In the genomic region with DNA sequence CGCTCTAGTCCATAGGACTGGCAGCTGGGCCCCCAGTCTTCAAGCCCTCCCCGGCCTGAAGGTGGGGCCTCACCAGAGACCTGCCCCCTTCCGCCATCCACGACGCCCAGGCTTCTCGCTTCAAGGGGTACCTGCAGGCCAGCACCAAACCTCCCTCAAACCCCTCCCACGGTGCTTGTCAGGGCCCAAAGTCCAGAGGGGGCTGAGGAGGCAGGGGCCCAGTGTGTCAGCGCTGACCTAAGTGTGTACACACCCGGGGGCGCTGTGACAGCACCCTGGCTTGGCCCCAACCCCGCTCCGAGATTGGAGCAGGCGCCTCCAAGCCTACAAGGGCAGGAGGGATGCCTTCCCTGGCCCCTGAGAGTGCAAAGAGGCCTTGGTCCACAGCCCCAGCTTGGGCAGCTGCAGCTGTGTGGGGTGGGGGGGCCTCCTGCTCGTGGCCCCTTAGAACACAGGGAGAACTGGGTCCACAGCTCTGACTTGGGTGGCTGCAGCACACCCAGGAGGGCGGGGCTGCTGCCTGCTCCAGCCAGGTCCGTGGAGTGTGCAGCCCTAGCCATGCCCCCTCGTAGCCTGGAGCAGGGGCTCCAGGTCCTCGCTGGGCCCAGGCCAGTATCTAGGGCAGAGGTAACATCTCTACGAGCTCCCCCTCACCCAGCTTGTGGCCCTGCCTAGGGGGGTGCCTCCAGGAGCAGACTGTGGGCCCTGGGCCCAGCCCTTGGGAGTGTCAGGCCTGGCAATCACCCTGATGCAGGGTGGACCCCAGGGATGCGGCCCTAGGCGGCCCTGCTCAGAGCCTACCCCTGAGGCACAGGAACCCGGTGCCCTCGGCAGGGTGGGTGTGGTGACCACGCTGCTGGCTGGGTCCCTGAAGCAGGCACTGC, we compare ENCODE assay signal across 1 cellular context.
TF ChIP-seq lines count a peak whose summit lies in the region.

No MANE protein-coding gene starts in this region.

TF ChIP-seq in HepG2, 621 proteins besides CTCF, POLR2A, EP300 and RAD21 (continued from another document and continues in another):
- TF ChIP-seq KIAA2018 (CRISPR knock-in tag; IDR thresholded peaks at IDR 0.05; ENCODE audit: borderline replicate concordance): peak; percentile 73; the same call in 1 of the 2 replicates
- no peak for TF ChIP-seq IRX3 (CRISPR knock-in tag; IDR thresholded peaks at IDR 0.05; ENCODE audit: borderline replicate concordance, low read depth)
- TF ChIP-seq MEIS1 (CRISPR knock-in tag; IDR thresholded peaks at IDR 0.05; ENCODE audit: borderline replicate concordance): no peak; the same call in 1 of the 2 replicates
- TF ChIP-seq, protein P1, sequence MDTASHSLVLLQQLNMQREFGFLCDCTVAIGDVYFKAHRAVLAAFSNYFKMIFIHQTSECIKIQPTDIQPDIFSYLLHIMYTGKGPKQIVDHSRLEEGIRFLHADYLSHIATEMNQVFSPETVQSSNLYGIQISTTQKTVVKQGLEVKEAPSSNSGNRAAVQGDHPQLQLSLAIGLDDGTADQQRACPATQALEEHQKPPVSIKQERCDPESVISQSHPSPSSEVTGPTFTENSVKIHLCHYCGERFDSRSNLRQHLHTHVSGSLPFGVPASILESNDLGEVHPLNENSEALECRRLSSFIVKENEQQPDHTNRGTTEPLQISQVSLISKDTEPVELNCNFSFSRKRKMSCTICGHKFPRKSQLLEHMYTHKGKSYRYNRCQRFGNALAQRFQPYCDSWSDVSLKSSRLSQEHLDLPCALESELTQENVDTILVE (CRISPR knock-in tag; IDR thresholded peaks at IDR 0.05): peak; percentile 44; the same call in 1 of the 2 replicates
- no peak for TF ChIP-seq RCOR2 (CRISPR knock-in tag; IDR thresholded peaks at IDR 0.05)
- no peak for TF ChIP-seq MTF2 (CRISPR knock-in tag; IDR thresholded peaks at IDR 0.05; ENCODE audit: borderline replicate concordance)
- TF ChIP-seq GPN1 (CRISPR knock-in tag; IDR thresholded peaks at IDR 0.05; ENCODE audit: borderline replicate concordance): no peak
- no peak for TF ChIP-seq ZNF570 (CRISPR knock-in tag; IDR thresholded peaks at IDR 0.05; ENCODE audit: borderline replicate concordance)
- no peak for TF ChIP-seq E2F1 (CRISPR knock-in tag; IDR thresholded peaks at IDR 0.05)
- peak; percentile 74 for TF ChIP-seq AGO2 (optimal IDR thresholded peaks at IDR 0.05; ENCODE audit: low read depth, low read length)
- TF ChIP-seq TP53 (CRISPR knock-in tag; conservative IDR thresholded peaks at IDR 0.05): no peak
- no peak for TF ChIP-seq DNMT1 (CRISPR knock-in tag; IDR thresholded peaks at IDR 0.05)
- TF ChIP-seq, protein P2, sequence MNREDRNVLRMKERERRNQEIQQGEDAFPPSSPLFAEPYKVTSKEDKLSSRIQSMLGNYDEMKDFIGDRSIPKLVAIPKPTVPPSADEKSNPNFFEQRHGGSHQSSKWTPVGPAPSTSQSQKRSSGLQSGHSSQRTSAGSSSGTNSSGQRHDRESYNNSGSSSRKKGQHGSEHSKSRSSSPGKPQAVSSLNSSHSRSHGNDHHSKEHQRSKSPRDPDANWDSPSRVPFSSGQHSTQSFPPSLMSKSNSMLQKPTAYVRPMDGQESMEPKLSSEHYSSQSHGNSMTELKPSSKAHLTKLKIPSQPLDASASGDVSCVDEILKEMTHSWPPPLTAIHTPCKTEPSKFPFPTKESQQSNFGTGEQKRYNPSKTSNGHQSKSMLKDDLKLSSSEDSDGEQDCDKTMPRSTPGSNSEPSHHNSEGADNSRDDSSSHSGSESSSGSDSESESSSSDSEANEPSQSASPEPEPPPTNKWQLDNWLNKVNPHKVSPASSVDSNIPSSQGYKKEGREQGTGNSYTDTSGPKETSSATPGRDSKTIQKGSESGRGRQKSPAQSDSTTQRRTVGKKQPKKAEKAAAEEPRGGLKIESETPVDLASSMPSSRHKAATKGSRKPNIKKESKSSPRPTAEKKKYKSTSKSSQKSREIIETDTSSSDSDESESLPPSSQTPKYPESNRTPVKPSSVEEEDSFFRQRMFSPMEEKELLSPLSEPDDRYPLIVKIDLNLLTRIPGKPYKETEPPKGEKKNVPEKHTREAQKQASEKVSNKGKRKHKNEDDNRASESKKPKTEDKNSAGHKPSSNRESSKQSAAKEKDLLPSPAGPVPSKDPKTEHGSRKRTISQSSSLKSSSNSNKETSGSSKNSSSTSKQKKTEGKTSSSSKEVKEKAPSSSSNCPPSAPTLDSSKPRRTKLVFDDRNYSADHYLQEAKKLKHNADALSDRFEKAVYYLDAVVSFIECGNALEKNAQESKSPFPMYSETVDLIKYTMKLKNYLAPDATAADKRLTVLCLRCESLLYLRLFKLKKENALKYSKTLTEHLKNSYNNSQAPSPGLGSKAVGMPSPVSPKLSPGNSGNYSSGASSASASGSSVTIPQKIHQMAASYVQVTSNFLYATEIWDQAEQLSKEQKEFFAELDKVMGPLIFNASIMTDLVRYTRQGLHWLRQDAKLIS (CRISPR knock-in tag; IDR thresholded peaks at IDR 0.05): no peak
- TF ChIP-seq ZNF234 (CRISPR knock-in tag; conservative IDR thresholded peaks at IDR 0.05): no peak
- peak; percentile 53; the same call in 1 of the 2 replicates for TF ChIP-seq MYC (CRISPR knock-in tag; IDR thresholded peaks at IDR 0.05; ENCODE audit: borderline replicate concordance)
- no peak for TF ChIP-seq CHCHD3 (CRISPR knock-in tag; IDR thresholded peaks at IDR 0.05)
- TF ChIP-seq ZNF768 (CRISPR knock-in tag; IDR thresholded peaks at IDR 0.05): no peak
- TF ChIP-seq AHR (CRISPR knock-in tag; IDR thresholded peaks at IDR 0.05): 0 out of 2 replicates have a peak, but pooled peaks have one; percentile 52
- TF ChIP-seq SAFB2 (CRISPR knock-in tag; IDR thresholded peaks at IDR 0.05; ENCODE audit: borderline replicate concordance, low read depth): no peak
- TF ChIP-seq ARNTL (CRISPR knock-in tag; IDR thresholded peaks at IDR 0.05): no peak; the same call in 1 of the 2 replicates
- no peak for TF ChIP-seq ZNF337 (CRISPR knock-in tag; IDR thresholded peaks at IDR 0.05; ENCODE audit: borderline replicate concordance, low read depth)
- no peak for TF ChIP-seq ZFP41 (CRISPR knock-in tag; IDR thresholded peaks at IDR 0.05; ENCODE audit: borderline replicate concordance)
- TF ChIP-seq PCBP2 (optimal IDR thresholded peaks at IDR 0.05; ENCODE audit: low read depth, low read length, poor library complexity, severe bottlenecking): no peak
- TF ChIP-seq ZNF7 (CRISPR knock-in tag; IDR thresholded peaks at IDR 0.05): no peak
- no peak for TF ChIP-seq SALL2 (CRISPR knock-in tag; IDR thresholded peaks at IDR 0.05)
- TF ChIP-seq ZNF431 (CRISPR knock-in tag; IDR thresholded peaks at IDR 0.05; ENCODE audit: borderline replicate concordance, low read depth): no peak
- TF ChIP-seq NFKBIZ (CRISPR knock-in tag; IDR thresholded peaks at IDR 0.05): peak; percentile 69; the same call in 1 of the 2 replicates
- no peak for TF ChIP-seq CCAR2 (optimal IDR thresholded peaks at IDR 0.05; ENCODE audit: low read depth, low read length)
- TF ChIP-seq POGZ (CRISPR knock-in tag; IDR thresholded peaks at IDR 0.05): peak; percentile 84
- TF ChIP-seq ZNF770 (CRISPR knock-in tag; IDR thresholded peaks at IDR 0.05): peak; percentile 60
- TF ChIP-seq ZNF549 (CRISPR knock-in tag; IDR thresholded peaks at IDR 0.05): no peak
- TF ChIP-seq KAT7 (CRISPR knock-in tag; IDR thresholded peaks at IDR 0.05; ENCODE audit: borderline replicate concordance): no peak
- no peak for TF ChIP-seq ZNF451 (CRISPR knock-in tag; IDR thresholded peaks at IDR 0.05)
- no peak for TF ChIP-seq IRF1 (CRISPR knock-in tag; IDR thresholded peaks at IDR 0.05; ENCODE audit: low read depth)
- no peak for TF ChIP-seq ZMAT5 (CRISPR knock-in tag; IDR thresholded peaks at IDR 0.05; ENCODE audit: borderline replicate concordance, low read depth)
- no peak; the same call in 1 of the 2 replicates for TF ChIP-seq MXD1 (CRISPR knock-in tag; IDR thresholded peaks at IDR 0.05)
- TF ChIP-seq PHB2 (IDR thresholded peaks at IDR 0.05; ENCODE audit: partially characterized antibody): no peak
- TF ChIP-seq NFRKB (IDR thresholded peaks at IDR 0.05): no peak
- TF ChIP-seq SNAI1 (CRISPR knock-in tag; IDR thresholded peaks at IDR 0.05; ENCODE audit: borderline replicate concordance): peak; percentile 89
